In genomic region chr6:97668716-97669115, GRCh38 we compare ENCODE assay signal across 9 cellular contexts.
A peak's percentile ranks its signal among the peaks of the same experiment; 100 is the strongest.
DNase-seq lines count a peak whose midpoint lies in the region; ATAC-seq and TF ChIP-seq lines count a peak whose summit lies in the region.
"Had no signal": no experiment of that assay in that cellular context is flagged by ENCODE, and none has a peak within 500 bp of the region (broad histone marks: within the 10 kb centered on the region; RNA-seq: fewer than 3 reads in every experiment).

No MANE protein-coding gene starts in this region.

- no peak overlapping the region for H3K27ac Mint-ChIP-seq in glutamatergic neuron (ENCODE audit: unreplicated experiment)
- H3K27ac Mint-ChIP-seq: IgD-negative memory B cell had no signal

- ATAC-seq in HG03354 (IDR thresholded peaks at IDR 0.05; ENCODE audit: poor library complexity, severe bottlenecking, unreplicated experiment), result peak; percentile 54
- no peak for ATAC-seq in activated T-cell treated with anti-CD3 and anti-CD28 coated beads, Interleukin-2, amount 50 U/mL, for 4 hours

- no peak for TF ChIP-seq CTCF in glutamatergic neuron (IDR thresholded peaks at IDR 0.05; ENCODE audit: partially characterized antibody, unreplicated experiment)

- H3K4me1 Mint-ChIP-seq in glutamatergic neuron (ENCODE audit: low read depth, unreplicated experiment), result peaks cover 17% of the 10 kb centered on the region
- no peaks in the 10 kb centered on the region for H3K4me1 Mint-ChIP-seq in activated T-cell treated with anti-CD3 and anti-CD28 coated beads, Interleukin-2, amount 50 U/mL, for 4 hours (ENCODE audit: low read depth)

- H3K9me3 Mint-ChIP-seq in glutamatergic neuron (ENCODE audit: unreplicated experiment), result peaks cover 2% of the 10 kb centered on the region
- peaks cover 5% of the 10 kb centered on the region for H3K9me3 Mint-ChIP-seq in activated T-cell treated with anti-CD3 and anti-CD28 coated beads, Interleukin-2, amount 50 U/mL, for 4 hours
- H3K9me3 Mint-ChIP-seq: IgD-negative memory B cell had no signal

- H3K36me3 Mint-ChIP-seq in glutamatergic neuron (ENCODE audit: unreplicated experiment), result no peaks in the 10 kb centered on the region
- H3K36me3 Mint-ChIP-seq in activated T-cell treated with anti-CD3 and anti-CD28 coated beads, Interleukin-2, amount 50 U/mL, for 4 hours (ENCODE audit: insufficient read depth), result no peaks in the 10 kb centered on the region
- H3K36me3 Mint-ChIP-seq: IgD-negative memory B cell had no signal

- no peaks in the 10 kb centered on the region for H3K27me3 Mint-ChIP-seq in glutamatergic neuron (ENCODE audit: unreplicated experiment)
- H3K27me3 Mint-ChIP-seq in activated T-cell treated with anti-CD3 and anti-CD28 coated beads, Interleukin-2, amount 50 U/mL, for 4 hours (ENCODE audit: low read depth), result peaks cover 2% of the 10 kb centered on the region
- H3K27me3 Mint-ChIP-seq: IgD-negative memory B cell had no signal

- DNase-seq in NCI-H748 (lab: John Stamatoyannopoulos, UW; ENCODE audit: unreplicated experiment), result peak; percentile 65
- DNase-seq in NCI-H748 treated with DMSO at 0.1 percent for 48 hours (lab: John Stamatoyannopoulos, UW), result no peak
- DNase-seq in glutamatergic neuron, result peak; percentile 25
- peak; percentile 71 for DNase-seq in superior temporal gyrus (ENCODE audit: extremely low spot score)
- DNase-seq in NCI-H1092 treated with DMSO at 0.1 percent for 48 hours (lab: John Stamatoyannopoulos, UW), result no peak
- no peak for DNase-seq in activated T-cell treated with anti-CD3 and anti-CD28 coated beads, Interleukin-2, amount 50 U/mL, for 4 hours
- DNase-seq in MV-4-11 (lab: John Stamatoyannopoulos, UW), result no peak

- no peak overlapping the region for H3K4me3 Mint-ChIP-seq in glutamatergic neuron (ENCODE audit: unreplicated experiment)
- no peak overlapping the region for H3K4me3 Mint-ChIP-seq in activated T-cell treated with anti-CD3 and anti-CD28 coated beads, Interleukin-2, amount 50 U/mL, for 4 hours
- H3K4me3 Mint-ChIP-seq: IgD-negative memory B cell had no signal

Comparison
In these comparisons a context has a peak if more than half of its experiments do, and no peak if none do; other contexts are left out.
1. DNase-seq: peak in NCI-H748 (single experiment), glutamatergic neuron (single experiment) and superior temporal gyrus (single experiment); none in NCI-H748 treated with DMSO at 0.1 percent for 48 hours (single experiment), NCI-H1092 treated with DMSO at 0.1 percent for 48 hours (single experiment), activated T-cell treated with anti-CD3 and anti-CD28 coated beads, Interleukin-2, amount 50 U/mL, for 4 hours (single experiment) and MV-4-11 (single experiment).